Comparison of ENCODE assay signal across 22 cellular contexts in genomic region chr10:100157140-100157539, GRCh38. TPM values are rescaled to one million over a fixed set of nuclear protein-coding genes. Genes with fewer than 3 reads are reported as not detected.
DNase-seq lines count a peak whose midpoint lies in the region; ATAC-seq, FAIRE-seq and TF ChIP-seq lines count a peak whose summit lies in the region.
"Had no signal": no experiment of that assay in that cellular context is flagged by ENCODE, and none has a peak within 500 bp of the region (broad histone marks: within the 10 kb centered on the region; RNA-seq: fewer than 3 reads in every experiment).

No MANE protein-coding gene starts in this region.

- H3K9ac ChIP-seq in OCI-LY3 (ENCODE audit: low read length), result no peak overlapping the region
- H3K9ac ChIP-seq: GM23248 had no signal

- H3K36me3 Mint-ChIP-seq in central memory CD8-positive, alpha-beta T cell (ENCODE audit: insufficient read depth), result peaks cover 51% of the 10 kb centered on the region
- peaks cover 33% of the 10 kb centered on the region for H3K36me3 Mint-ChIP-seq in T-helper 17 cell (ENCODE audit: low read depth)

- no peaks in the 10 kb centered on the region for H3K27me3 Mint-ChIP-seq in central memory CD8-positive, alpha-beta T cell
- no peaks in the 10 kb centered on the region for H3K27me3 Mint-ChIP-seq in T-helper 17 cell
- H3K27me3 Mint-ChIP-seq: IgD-negative memory B cell had no signal

- no peak overlapping the region for H2AFZ ChIP-seq in OCI-LY3 (ENCODE audit: low read depth, low read length)
- H2AFZ ChIP-seq: GM23248, PC-9 had no signal

- H3K27ac ChIP-seq in OCI-LY3 (ENCODE audit: low read length), result peak overlapping the region; percentile 85
- H3K27ac ChIP-seq in heart left ventricle, result no peak overlapping the region
- H3K27ac ChIP-seq: GM23248, PC-9 had no signal

- ATAC-seq in central memory CD8-positive, alpha-beta T cell (replicated peaks; ENCODE audit: extremely low read depth, poor library complexity, severe bottlenecking), result no peak
- ATAC-seq in heart left ventricle, result no peak
- ATAC-seq in T-helper 17 cell, result no peak
- ATAC-seq: HCT116, Right ventricle myocardium inferior had no signal

- peaks cover 33% of the 10 kb centered on the region for H3K4me1 ChIP-seq in OCI-LY3 (ENCODE audit: low read length)
- no peaks in the 10 kb centered on the region for H3K4me1 ChIP-seq in heart left ventricle

- no peak for TF ChIP-seq CTCF in OCI-LY3 (IDR thresholded peaks at IDR 0.05; ENCODE audit: low read depth, low read length)
- no peak for TF ChIP-seq CTCF in heart left ventricle (IDR thresholded peaks at IDR 0.05)

- H3K79me2 ChIP-seq in OCI-LY3 (ENCODE audit: low read length), result peaks cover 29% of the 10 kb centered on the region

- TF ChIP-seq POLR2A in GM12892 (IDR thresholded peaks at IDR 0.05; ENCODE audit: low read depth, low read length) (no peak), heart left ventricle (IDR thresholded peaks at IDR 0.05) (no peak)

- H3K9me3 ChIP-seq in OCI-LY3 (ENCODE audit: insufficient read depth, low read length) (no peaks in the 10 kb centered on the region), heart left ventricle (no peaks in the 10 kb centered on the region), T-helper 17 cell (ENCODE audit: control insufficient read depth, low read length, poor library complexity, severe bottlenecking) (no peaks in the 10 kb centered on the region)

- H3K27me3 ChIP-seq in OCI-LY3 (ENCODE audit: low read depth, low read length) (no peaks in the 10 kb centered on the region), heart left ventricle (no peaks in the 10 kb centered on the region)

- intact Hi-C loops in heart left ventricle (cut with DNase I), result no loop called here

- peak overlapping the region; percentile 67 for H3K4me2 ChIP-seq in OCI-LY3 (ENCODE audit: low read length)
- H3K4me2 ChIP-seq: PC-9 had no signal

- no peak for DNase-seq in GM12892 (ENCODE audit: insufficient read length)
- no peak for DNase-seq in central memory CD8-positive, alpha-beta T cell (ENCODE audit: low spot score in 2 of 2)
- DNase-seq in left kidney (ENCODE audit: low read depth, low spot score), result peak; percentile 63
- no peak for DNase-seq in NCI-H146 treated with DMSO at 0.1 percent for 48 hours (lab: John Stamatoyannopoulos, UW; ENCODE audit: unreplicated experiment)
- DNase-seq in heart left ventricle, result no peak
- no peak for DNase-seq in T-helper 17 cell
- DNase-seq: COR-L47, DMS153, GM23248, MV-4-11, NCI-H1417 treated with DMSO at 0.1 percent for 48 hours, NCI-H2029 treated with DMSO at 0.1 percent for 48 hours, NCI-H2171 treated with DMSO at 0.1 percent for 48 hours, NCI-H510A, NCI-H774, PC-9 had no signal

- H3K36me3 ChIP-seq in OCI-LY3 (replicated peaks; ENCODE audit: low read depth, low read length) (peaks cover 48% of the 10 kb centered on the region), heart left ventricle (peaks cover 0 to 96% (median 63%) of the 10 kb centered on the region in 9 donors)

- H3K27ac Mint-ChIP-seq in central memory CD8-positive, alpha-beta T cell (ENCODE audit: low read depth), result peak overlapping the region; percentile 47
- H3K27ac Mint-ChIP-seq in T-helper 17 cell, result no peak overlapping the region

- no peak overlapping the region for H3K4me3 ChIP-seq in OCI-LY3 (ENCODE audit: low read length)
- H3K4me3 ChIP-seq in heart left ventricle, result no peak overlapping the region
- H3K4me3 ChIP-seq: GM23248, PC-9 had no signal

- H3K9me3 Mint-ChIP-seq in central memory CD8-positive, alpha-beta T cell, result no peaks in the 10 kb centered on the region
- H3K9me3 Mint-ChIP-seq: CD14-positive monocyte, IgD-negative memory B cell had no signal

- no peaks in the 10 kb centered on the region for H4K20me1 ChIP-seq in OCI-LY3 (ENCODE audit: insufficient read depth, low read length)

- FAIRE-seq in GM12892 (lab: Jason Lieb, UNC), result peak; percentile 42
- FAIRE-seq: HTR-8/SVneo had no signal

- peaks cover 15% of the 10 kb centered on the region for H3K4me1 Mint-ChIP-seq in central memory CD8-positive, alpha-beta T cell
- peaks cover 12% of the 10 kb centered on the region for H3K4me1 Mint-ChIP-seq in T-helper 17 cell

- no peak overlapping the region for H3K4me3 Mint-ChIP-seq in central memory CD8-positive, alpha-beta T cell
- H3K4me3 Mint-ChIP-seq in T-helper 17 cell, result no peak overlapping the region
- H3K4me3 Mint-ChIP-seq: CD14-positive monocyte, IgD-negative memory B cell had no signal

RNA-seq across cellular contexts. Expression of gene ERLIN1, which starts 28.7 kb away (rescaled TPM):
- polyA plus RNA-seq in GM12892 (2012; ENCODE audit: missing spikeins), result 13.4 TPM
- total RNA-seq in heart left ventricle (10 to 100 TPM in 2 of 9 donors, 1 to 10 TPM in 7; 4.3 to 16.5 (median 7.0) TPM), T-helper 17 cell (1 to 10 TPM; 3.7 to 5.7 TPM)
- polyA plus RNA-seq in heart left ventricle, result 10 to 100 TPM in 1 of 2 donors, 1 to 10 TPM in 1; 1.9 to 13.7 TPM
